ENCODE assay signal across 9 cellular contexts in the genomic region with DNA sequence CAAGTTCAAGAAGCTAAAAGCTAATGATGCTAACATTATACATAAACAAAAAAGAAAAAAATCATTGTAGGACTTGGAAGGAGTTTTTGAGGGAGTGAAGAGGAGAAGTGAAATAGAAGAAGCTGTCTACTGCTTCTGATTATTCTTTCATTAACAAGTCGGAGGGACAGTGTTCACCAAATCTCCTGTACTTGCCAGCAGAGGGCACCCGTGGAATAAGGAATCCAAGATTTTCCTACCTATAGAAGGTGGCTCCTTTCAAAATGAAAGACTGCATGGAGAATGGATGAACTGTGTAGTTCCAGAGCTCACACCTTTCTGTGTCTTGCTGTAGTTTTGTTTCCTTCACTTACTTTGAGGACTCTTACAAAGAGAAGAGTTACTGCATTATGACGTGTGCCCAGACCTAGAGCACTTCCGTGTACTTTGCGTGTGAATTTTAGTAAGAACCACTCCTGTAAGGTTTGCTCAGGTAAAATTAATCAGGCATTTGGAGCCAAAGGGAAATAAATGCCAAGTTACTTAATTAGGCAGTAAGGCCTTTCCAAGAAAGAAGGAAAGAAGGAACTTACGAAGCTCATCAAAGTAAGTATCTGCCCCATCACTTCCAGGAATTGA.
DNase-seq lines count a peak whose midpoint lies in the region; ATAC-seq and TF ChIP-seq lines count a peak whose summit lies in the region.
"Had no signal": no experiment of that assay in that cellular context is flagged by ENCODE, and none has a peak within 500 bp of the region (broad histone marks: within the 10 kb centered on the region; RNA-seq: fewer than 3 reads in every experiment).

No MANE protein-coding gene starts in this region.

- no peak overlapping the region for H3K4me2 ChIP-seq in neural cell (ENCODE audit: low read length)
- H3K4me2 ChIP-seq: BLaER1 had no signal

- peak; percentile 39 to 55 for DNase-seq in NCI-H187 (lab: John Stamatoyannopoulos, UW)
- no peak for DNase-seq in NCI-H187 treated with DMSO at 0.1 percent for 48 hours (lab: John Stamatoyannopoulos, UW)
- DNase-seq in NCI-H1048 (lab: John Stamatoyannopoulos, UW) = peak; percentile 38
- DNase-seq in T1000 (lab: John Stamatoyannopoulos, UW) = peak; percentile 54
- DNase-seq in fibroblast of mammary gland (ENCODE audit: low read depth) = peak; percentile 72

- no peak for TF ChIP-seq EP300 in neural cell (conservative IDR thresholded peaks at IDR 0.05; ENCODE audit: poor library complexity, severe bottlenecking)

- no peaks in the 10 kb centered on the region for H3K27me3 ChIP-seq in neural cell (ENCODE audit: insufficient read depth, low read depth, low read length)
- H3K27me3 ChIP-seq: BLaER1 had no signal

- no peak overlapping the region for H3K27ac ChIP-seq in neural cell (ENCODE audit: low read length)
- H3K27ac ChIP-seq: BLaER1 had no signal

- H3K79me2 ChIP-seq in neural cell (replicated peaks; ENCODE audit: insufficient read depth, low read length) = no peaks in the 10 kb centered on the region

- no peaks in the 10 kb centered on the region for H3F3A ChIP-seq in neural cell (ENCODE audit: insufficient read depth, low read length, poor library complexity, severe bottlenecking)

- peak; percentile 60 for ATAC-seq in GM21825 (IDR thresholded peaks at IDR 0.05; ENCODE audit: unreplicated experiment)
- no peak for ATAC-seq in GM18870 (IDR thresholded peaks at IDR 0.05; ENCODE audit: unreplicated experiment)

- H4K20me1 ChIP-seq in neural cell (ENCODE audit: insufficient read depth) = no peaks in the 10 kb centered on the region
- H4K20me1 ChIP-seq: BLaER1 had no signal

- no peak overlapping the region for H3K9ac ChIP-seq in neural cell (ENCODE audit: low read length)
- H3K9ac ChIP-seq: BLaER1 had no signal

- no peaks in the 10 kb centered on the region for H3K36me3 ChIP-seq in neural cell (ENCODE audit: insufficient read depth, low read length)
- H3K36me3 ChIP-seq: BLaER1 had no signal

- TF ChIP-seq CTCF in fibroblast of mammary gland (conservative IDR thresholded peaks at IDR 0.05; ENCODE audit: control insufficient read depth, insufficient read depth, low read depth, low read length) (peak; percentile 89), neural cell (IDR thresholded peaks at IDR 0.05; ENCODE audit: poor library complexity, severe bottlenecking) (peak; percentile 90)

- H3K4me3 ChIP-seq in fibroblast of mammary gland (ENCODE audit: control insufficient read depth, low read depth, low read length) (no peak overlapping the region), neural cell (ENCODE audit: low read length) (no peak overlapping the region)
- H3K4me3 ChIP-seq: BLaER1 had no signal

- H3K9me3 ChIP-seq in neural cell (ENCODE audit: low read length) = no peaks in the 10 kb centered on the region
- H3K9me3 ChIP-seq: BLaER1 had no signal

- TF ChIP-seq RAD21 in neural cell (conservative IDR thresholded peaks at IDR 0.05) = peak; percentile 95

- H3K9me2 ChIP-seq in neural cell (ENCODE audit: insufficient read depth, low read length) = no peaks in the 10 kb centered on the region

- H2AFZ ChIP-seq in neural cell (ENCODE audit: low read depth, low read length) = no peak overlapping the region

TF ChIP-seq in neural cell, 6 proteins besides CTCF, POLR2A, EP300 and RAD21:
- no peak for TF ChIP-seq TAF1 (IDR thresholded peaks at IDR 0.05; ENCODE audit: low read depth)
- peak; percentile 98 for TF ChIP-seq SMC3 (conservative IDR thresholded peaks at IDR 0.05; ENCODE audit: poor library complexity)
